Comparison of ENCODE assay signal across 17 cellular contexts in genomic region chr3:71629289-71630252, GRCh38. TPM values are rescaled to one million over a fixed set of nuclear protein-coding genes. Genes with fewer than 3 reads are reported as not detected.
DNase-seq lines count a peak whose midpoint lies in the region; ATAC-seq, FAIRE-seq and TF ChIP-seq lines count a peak whose summit lies in the region.
"Had no signal": no experiment of that assay in that cellular context is flagged by ENCODE, and none has a peak within 500 bp of the region (broad histone marks: within the 10 kb centered on the region; RNA-seq: fewer than 3 reads in every experiment).

No MANE protein-coding gene starts in this region.

- H3K4me1 ChIP-seq in lung (ENCODE audit: control insufficient read depth in 2 of 2, insufficient read depth in 2 of 2, low read length in 2 of 2), result no peaks in the 10 kb centered on the region
- H3K4me1 ChIP-seq: SJSA1 had no signal

- TF ChIP-seq CTCF in astrocyte of the spinal cord (IDR thresholded peaks at IDR 0.05; ENCODE audit: low read depth, low read length) (no peak), lung (IDR thresholded peaks at IDR 0.05; ENCODE audit: control extremely low read depth, extremely low read depth) (no peak), D721Med (IDR thresholded peaks at IDR 0.05; ENCODE audit: insufficient read depth, missing control alignments) (no peak)

- in situ Hi-C loops in astrocyte of the spinal cord (cut with HindIII; ENCODE audit: low sequenced_read_pairs), result no loop called here

- H3K4me3 ChIP-seq in astrocyte of the spinal cord (ENCODE audit: low read depth, low read length) (no peak overlapping the region), lung (no peak overlapping the region)
- H3K4me3 ChIP-seq: SJSA1, transverse colon had no signal

- no peaks in the 10 kb centered on the region for H3K36me3 ChIP-seq in lung (ENCODE audit: control insufficient read depth in 2 of 2, insufficient read depth in 2 of 2, low read length in 2 of 2)
- H3K36me3 ChIP-seq: BLaER1 treated with 17β-estradiol and CSF1 and Interleukin-3, amounts not matched to agents 10 nM and 100 nM; SJSA1; transverse colon had no signal

- H3K9me3 ChIP-seq in lung (ENCODE audit: control insufficient read depth in 2 of 2, insufficient read depth in 1 of 2, low read length in 1 of 2), result peaks cover 0 to 2% of the 10 kb centered on the region in 2 donors
- H3K9me3 ChIP-seq: SJSA1, transverse colon had no signal

- H3K27me3 ChIP-seq in lung (ENCODE audit: control insufficient read depth, insufficient read depth), result no peaks in the 10 kb centered on the region
- H3K27me3 ChIP-seq: BLaER1 treated with 17β-estradiol and CSF1 and Interleukin-3, amounts not matched to agents 10 nM and 100 nM; SJSA1; transverse colon had no signal

- FAIRE-seq in D721Med (lab: Jason Lieb, UNC), result no peak
- FAIRE-seq: HTR-8/SVneo had no signal

- ATAC-seq in lung (ENCODE audit: insufficient read depth, low FRiP score) (no peak), GM19023 (IDR thresholded peaks at IDR 0.05; ENCODE audit: unreplicated experiment) (no peak)

- WGBS in lung, 2 donors, result 43 to 46% methylated on average over 10 of the region's 10 CpGs

- no peak overlapping the region for H3K27ac ChIP-seq in lung (ENCODE audit: low read depth in 1 of 2, low read length in 1 of 2)
- H3K27ac ChIP-seq: SJSA1 had no signal

- DNase-seq in AG08395 (ENCODE audit: low spot score) (peak; percentile 67), M059J (ENCODE audit: low read depth) (peak; percentile 4), astrocyte of the spinal cord (ENCODE audit: low read depth, low spot score) (peak; percentile 50), lung (ENCODE audit: low spot score) (peak; percentile 38), D721Med (ENCODE audit: insufficient read length, low spot score) (no peak), NCI-H1105 treated with DMSO at 0.1 percent for 48 hours (lab: John Stamatoyannopoulos, UW) (no peak)
- DNase-seq in effector CD8-positive, alpha-beta T cell (lab: John Stamatoyannopoulos, UW), result no peak
- DNase-seq: activated CD4-positive, alpha-beta T cell treated with anti-CD3 and anti-CD28 coated beads, Interleukin-2, amount 50 U/mL, for 1 hour; activated naive CD4-positive, alpha-beta T cell treated with anti-CD3 and anti-CD28 coated beads, Interleukin-2, amount 50 U/mL, for 16 hours; NCI-H2107; occipital lobe; stimulated activated CD4-positive, alpha-beta T cell treated with anti-CD3 and anti-CD28 coated beads, Interleukin-4, amount 100 ng/mL, for 4 hours; transverse colon had no signal

RNA-seq across cellular contexts. Expression of gene FOXP1, which starts 46.0 kb away (rescaled TPM):
- 18.1 and 19.2 TPM in 2 replicates for total RNA-seq in M059J (2014; rRNA removed; shearing (Covaris generic))
- 100 to 1,000 TPM; 121 to 287 TPM for total RNA-seq in lung
- 10 to 100 TPM; 13.8 to 26.5 TPM for polyA plus RNA-seq in lung

Comparison
In these comparisons a context has a peak if more than half of its experiments do, and no peak if none do; other contexts are left out.
1. DNase-seq: peak in AG08395 (single experiment), M059J (single experiment), astrocyte of the spinal cord (single experiment) and lung (single experiment); none in D721Med (single experiment), effector CD8-positive, alpha-beta T cell (single experiment) and NCI-H1105 treated with DMSO at 0.1 percent for 48 hours (single experiment).